12 cellular contexts compared by ENCODE assay signal in the genomic region with DNA sequence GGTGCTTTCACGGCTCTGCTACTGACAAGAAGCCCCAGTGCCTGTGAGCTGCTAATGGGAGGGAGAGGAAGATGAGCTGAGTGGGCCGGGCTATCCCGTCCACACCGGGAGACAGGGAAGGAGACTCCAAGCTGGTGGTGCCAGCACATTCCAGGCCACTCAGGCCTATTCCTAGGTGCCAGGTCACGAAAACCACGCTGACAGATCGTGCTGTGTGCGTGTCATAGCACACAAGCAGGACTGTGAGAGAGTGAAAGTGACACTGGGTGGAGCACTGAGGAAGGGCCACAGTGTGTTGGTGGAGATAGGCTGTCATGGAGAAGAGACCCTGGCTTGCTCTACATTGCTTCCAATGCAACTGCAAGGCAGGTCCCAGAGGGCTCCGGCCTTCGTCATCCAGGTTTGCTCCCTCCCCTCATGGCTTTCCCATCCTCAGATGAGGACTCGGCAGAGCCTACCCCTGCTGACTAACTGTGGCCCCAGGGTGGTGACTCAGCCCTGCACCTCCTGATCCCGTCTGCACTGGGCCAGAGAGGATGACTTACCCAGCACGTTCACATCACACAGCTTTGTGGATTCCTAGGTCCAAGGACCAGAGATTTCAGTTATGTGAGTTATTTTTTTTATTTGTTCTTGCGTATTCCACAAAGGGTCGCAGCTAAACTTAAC.
A peak's percentile ranks its signal among the peaks of the same experiment; 100 is the strongest.
DNase-seq lines count a peak whose midpoint lies in the region; ATAC-seq, FAIRE-seq and TF ChIP-seq lines count a peak whose summit lies in the region.
"Had no signal": no experiment of that assay in that cellular context is flagged by ENCODE, and none has a peak within 500 bp of the region (broad histone marks: within the 10 kb centered on the region; RNA-seq: fewer than 3 reads in every experiment).

No MANE protein-coding gene starts in this region.

- intact Hi-C loops in esophagus squamous epithelium (cut with DNase I): no loop called here
- intact Hi-C loops in naive thymus-derived CD4-positive, alpha-beta T cell (cut with micrococcal nuclease): no loop called here

- peaks cover 0 to 99% (median 12%) of the 10 kb centered on the region in 3 donors for H3K36me3 ChIP-seq in esophagus squamous epithelium
- no peaks in the 10 kb centered on the region for H3K36me3 ChIP-seq in naive thymus-derived CD4-positive, alpha-beta T cell (ENCODE audit: control insufficient read depth in 2 of 3, insufficient read depth in 3 of 3, low read length in 3 of 3)

- H3K4me1 Mint-ChIP-seq in naive thymus-derived CD4-positive, alpha-beta T cell: no peaks in the 10 kb centered on the region

- TF ChIP-seq CTCF in esophagus squamous epithelium (IDR thresholded peaks at IDR 0.05) (no peak), GM10266 (IDR thresholded peaks at IDR 0.05; ENCODE audit: control insufficient read depth, insufficient read depth, low read depth, missing control alignments) (no peak)

- CTCF ChIA-PET in naive thymus-derived CD4-positive, alpha-beta T cell (lab: Charles Lee): no interaction called here

- peaks cover 0 to 46% (median 11%) of the 10 kb centered on the region in 3 donors for H3K4me1 ChIP-seq in esophagus squamous epithelium
- H3K4me1 ChIP-seq in naive thymus-derived CD4-positive, alpha-beta T cell (ENCODE audit: control insufficient read depth in 2 of 2, insufficient read depth in 2 of 2, low read length in 2 of 2): no peaks in the 10 kb centered on the region

- H3K36me3 Mint-ChIP-seq in naive thymus-derived CD4-positive, alpha-beta T cell: no peaks in the 10 kb centered on the region

- H3K27ac ChIP-seq in esophagus squamous epithelium: peak overlapping the region in 3 of 4 donors; percentile 24 to 44 (median 40)
- no peak overlapping the region for H3K27ac ChIP-seq in naive thymus-derived CD4-positive, alpha-beta T cell (ENCODE audit: low read depth, low read length)

- H3K9me3 Mint-ChIP-seq in naive thymus-derived CD4-positive, alpha-beta T cell: peaks cover 0 to 3% (median 0%) of the 10 kb centered on the region in 11 donors
- H3K9me3 Mint-ChIP-seq: neural crest cell had no signal

- no peaks in the 10 kb centered on the region for H3K9me3 ChIP-seq in esophagus squamous epithelium
- H3K9me3 ChIP-seq in naive thymus-derived CD4-positive, alpha-beta T cell (ENCODE audit: control insufficient read depth in 2 of 3, low read length in 3 of 3): no peaks in the 10 kb centered on the region

- peak; percentile 71 for DNase-seq in GM04503 (ENCODE audit: low read depth)
- peak; percentile 98 for DNase-seq in RCC 7860 (ENCODE audit: low spot score)
- no peak for DNase-seq in esophagus squamous epithelium (lab: John Stamatoyannopoulos, UW)
- peak; percentile 95 for DNase-seq in renal cortical epithelial cell (ENCODE audit: low read depth)
- no peak for DNase-seq in GM10266 (ENCODE audit: extremely low spot score)
- no peak for DNase-seq in naive thymus-derived CD4-positive, alpha-beta T cell
- DNase-seq in T-helper 1 cell: no peak
- DNase-seq: activated T-cell treated with anti-CD3 and anti-CD28 coated beads, Interleukin-2, amount 50 U/mL, for 48 hours; SHP77 treated with DMSO at 0.1 percent for 48 hours; stimulated activated naive CD4-positive, alpha-beta T cell had no signal

- WGBS in esophagus squamous epithelium, 2 donors: 40 to 41% methylated on average over 15 of the region's 15 CpGs

- peak; percentile 99 for FAIRE-seq in RCC 7860 (lab: Jason Lieb, UNC)

- no peak for ATAC-seq in HG02588 (IDR thresholded peaks at IDR 0.05; ENCODE audit: unreplicated experiment)
- ATAC-seq in naive thymus-derived CD4-positive, alpha-beta T cell: no peak

- POLR2A ChIA-PET in naive thymus-derived CD4-positive, alpha-beta T cell (lab: Charles Lee): no interaction called here

- no peak overlapping the region for H3K27ac Mint-ChIP-seq in naive thymus-derived CD4-positive, alpha-beta T cell

- no peaks in the 10 kb centered on the region for H3K27me3 ChIP-seq in esophagus squamous epithelium
- no peaks in the 10 kb centered on the region for H3K27me3 ChIP-seq in naive thymus-derived CD4-positive, alpha-beta T cell (ENCODE audit: control insufficient read depth in 2 of 2, insufficient read depth in 2 of 2, low read length in 2 of 2)

- H3K4me3 Mint-ChIP-seq in naive thymus-derived CD4-positive, alpha-beta T cell: no peak overlapping the region
- H3K4me3 Mint-ChIP-seq: neural crest cell had no signal

- H3K27me3 Mint-ChIP-seq in naive thymus-derived CD4-positive, alpha-beta T cell: peaks cover 3 to 37% (median 8%) of the 10 kb centered on the region in 5 donors

- H3K4me3 ChIP-seq in esophagus squamous epithelium: no peak overlapping the region
- no peak overlapping the region for H3K4me3 ChIP-seq in naive thymus-derived CD4-positive, alpha-beta T cell (ENCODE audit: low read length)

- TF ChIP-seq POLR2A in esophagus squamous epithelium (IDR thresholded peaks at IDR 0.05): no peak

Comparison
In these comparisons a context has a peak if more than half of its experiments do, and no peak if none do; other contexts are left out.
1. DNase-seq: peak in GM04503 (single experiment), RCC 7860 (single experiment) and renal cortical epithelial cell (single experiment); none in esophagus squamous epithelium (single experiment), GM10266 (single experiment), naive thymus-derived CD4-positive, alpha-beta T cell (0 of 9) and T-helper 1 cell (0 of 5).